Comparison of ENCODE assay signal across 1 cellular context in the genomic region with DNA sequence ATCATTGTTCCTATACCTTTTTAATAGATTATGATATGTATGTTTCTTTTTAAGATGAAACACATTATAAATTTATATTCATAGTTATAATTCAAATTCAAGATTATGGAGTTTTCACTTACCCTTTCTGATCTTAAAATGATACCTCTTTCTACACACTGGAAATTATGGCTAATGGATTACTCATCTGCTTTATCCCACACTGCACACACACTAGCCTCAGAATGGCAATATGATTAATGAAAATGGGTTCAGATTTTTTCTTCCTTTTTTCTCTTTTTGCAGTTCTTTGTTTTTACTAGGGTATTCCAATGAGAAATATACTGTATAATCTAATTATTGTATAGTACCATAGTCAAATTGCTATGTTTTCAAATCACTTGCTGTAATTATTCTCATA.
TF ChIP-seq lines count a peak whose summit lies in the region.

No MANE protein-coding gene starts in this region.

TF ChIP-seq in IMR-90, 13 proteins besides CTCF, POLR2A, EP300 and RAD21:
- TF ChIP-seq CHD1 (IDR thresholded peaks at IDR 0.05; ENCODE audit: low read depth, low read length): no peak
- no peak for TF ChIP-seq MAFK (IDR thresholded peaks at IDR 0.05; ENCODE audit: low read depth, low read length)
- TF ChIP-seq, protein P1, sequence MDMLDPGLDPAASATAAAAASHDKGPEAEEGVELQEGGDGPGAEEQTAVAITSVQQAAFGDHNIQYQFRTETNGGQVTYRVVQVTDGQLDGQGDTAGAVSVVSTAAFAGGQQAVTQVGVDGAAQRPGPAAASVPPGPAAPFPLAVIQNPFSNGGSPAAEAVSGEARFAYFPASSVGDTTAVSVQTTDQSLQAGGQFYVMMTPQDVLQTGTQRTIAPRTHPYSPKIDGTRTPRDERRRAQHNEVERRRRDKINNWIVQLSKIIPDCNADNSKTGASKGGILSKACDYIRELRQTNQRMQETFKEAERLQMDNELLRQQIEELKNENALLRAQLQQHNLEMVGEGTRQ (IDR thresholded peaks at IDR 0.05; ENCODE audit: low read depth, low read length): no peak
- TF ChIP-seq RFX5 (IDR thresholded peaks at IDR 0.05; ENCODE audit: low read depth, low read length): no peak
- no peak for TF ChIP-seq MAZ (IDR thresholded peaks at IDR 0.05; ENCODE audit: borderline replicate concordance, low read depth, low read length)
- no peak for TF ChIP-seq BHLHE40 (IDR thresholded peaks at IDR 0.05; ENCODE audit: low read depth, low read length)
- TF ChIP-seq, protein P2, sequence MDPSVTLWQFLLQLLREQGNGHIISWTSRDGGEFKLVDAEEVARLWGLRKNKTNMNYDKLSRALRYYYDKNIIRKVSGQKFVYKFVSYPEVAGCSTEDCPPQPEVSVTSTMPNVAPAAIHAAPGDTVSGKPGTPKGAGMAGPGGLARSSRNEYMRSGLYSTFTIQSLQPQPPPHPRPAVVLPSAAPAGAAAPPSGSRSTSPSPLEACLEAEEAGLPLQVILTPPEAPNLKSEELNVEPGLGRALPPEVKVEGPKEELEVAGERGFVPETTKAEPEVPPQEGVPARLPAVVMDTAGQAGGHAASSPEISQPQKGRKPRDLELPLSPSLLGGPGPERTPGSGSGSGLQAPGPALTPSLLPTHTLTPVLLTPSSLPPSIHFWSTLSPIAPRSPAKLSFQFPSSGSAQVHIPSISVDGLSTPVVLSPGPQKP (IDR thresholded peaks at IDR 0.05; ENCODE audit: borderline replicate concordance, low read depth, low read length): no peak
- TF ChIP-seq RCOR1 (IDR thresholded peaks at IDR 0.05; ENCODE audit: insufficient replicate concordance, low read length): no peak
- TF ChIP-seq MXI1 (IDR thresholded peaks at IDR 0.05; ENCODE audit: borderline replicate concordance, low read depth, low read length): no peak
- TF ChIP-seq CEBPB (IDR thresholded peaks at IDR 0.05; ENCODE audit: low read depth, low read length): no peak
- no peak for TF ChIP-seq NFE2L2 (IDR thresholded peaks at IDR 0.05; ENCODE audit: low read depth, low read length)
